In the genomic region with DNA sequence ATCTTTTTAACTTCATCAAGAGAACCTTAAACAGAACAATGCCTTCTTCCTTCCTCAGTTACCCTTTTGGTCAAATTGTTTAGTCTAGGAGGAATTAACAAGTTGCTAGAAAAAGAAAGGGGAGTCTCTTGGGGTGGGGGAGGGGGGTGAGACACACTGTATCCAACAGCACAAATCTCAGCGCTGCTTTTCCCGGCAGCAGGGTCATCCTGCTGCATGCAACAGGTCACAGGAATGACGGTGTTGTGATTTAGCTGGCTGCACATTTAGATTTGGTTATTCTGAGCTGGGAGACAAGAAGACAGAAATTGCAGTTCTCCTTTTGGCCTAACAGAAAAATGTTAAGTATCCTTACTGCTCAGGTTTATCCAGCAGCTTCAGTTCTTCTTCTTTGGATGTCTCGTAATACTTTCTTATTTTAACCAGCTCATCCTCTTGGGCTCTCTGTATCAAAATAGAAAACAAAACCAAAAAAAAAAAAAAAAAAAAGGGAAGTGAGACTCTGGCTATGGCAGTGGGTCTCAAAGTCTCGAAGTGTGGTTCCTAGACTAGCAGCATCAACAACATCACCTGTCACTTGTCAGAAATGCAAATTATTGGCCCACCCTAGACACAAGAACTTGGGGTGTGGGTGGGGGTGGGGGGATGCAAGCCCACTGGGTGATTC, we compare ENCODE assay signal across 8 cellular contexts.
A peak's percentile ranks its signal among the peaks of the same experiment; 100 is the strongest.
DNase-seq lines count a peak whose midpoint lies in the region; ATAC-seq lines count a peak whose summit lies in the region.

No MANE protein-coding gene starts in this region.

- no peak overlapping the region for H2BK120ac ChIP-seq in trophoblast cell (ENCODE audit: insufficient read depth, low read length, poor library complexity)

- H3K23ac ChIP-seq in trophoblast cell (ENCODE audit: low read length), result no peak overlapping the region

- no peak overlapping the region for H2BK5ac ChIP-seq in trophoblast cell (ENCODE audit: low read depth, low read length, poor library complexity)

- no peak overlapping the region for H4K91ac ChIP-seq in trophoblast cell (ENCODE audit: low read depth, low read length)

- no peak overlapping the region for H3K27ac ChIP-seq in trophoblast cell (ENCODE audit: low read depth, low read length)

- no peak overlapping the region for H3K4me2 ChIP-seq in trophoblast cell (ENCODE audit: low read length)

- no peak overlapping the region for H2AK5ac ChIP-seq in trophoblast cell (ENCODE audit: low read length)

- H4K12ac ChIP-seq in trophoblast cell (ENCODE audit: low read depth, low read length), result no peak overlapping the region

- no peak overlapping the region for H2AFZ ChIP-seq in trophoblast cell (ENCODE audit: insufficient read depth, low read length, poor library complexity)

- DNase-seq in SIG-M5 treated with dmso at 0.1 percent for 504 hours (lab: John Stamatoyannopoulos, UW; ENCODE audit: unreplicated experiment) (peak; percentile 94), non-pigmented ciliary epithelial cell (ENCODE audit: low read depth) (peak; percentile 24), G401 (ENCODE audit: low spot score) (no peak), NCI-H2196 treated with DMSO at 0.1 percent for 48 hours (lab: John Stamatoyannopoulos, UW; ENCODE audit: unreplicated experiment) (no peak), trophoblast cell (no peak)
- DNase-seq in stimulated activated naive CD4-positive, alpha-beta T cell treated with Interleukin-2 at 50 U/mL for 16 hours (lab: John Stamatoyannopoulos, UW), result no peak

- no peaks in the 10 kb centered on the region for H3K27me3 ChIP-seq in trophoblast cell (ENCODE audit: insufficient read depth, low read length)

- no peaks in the 10 kb centered on the region for H3K9me3 ChIP-seq in trophoblast cell (ENCODE audit: insufficient read depth, low read depth, low read length)

- WGBS in trophoblast cell (ENCODE audit: extremely low coverage, insufficient coverage, insufficient read length), result no CpG with 5 or more reads among the region's 5 CpGs

- H3K18ac ChIP-seq in trophoblast cell (ENCODE audit: low read length), result no peak overlapping the region

- in situ Hi-C loops in G401 (cut with HindIII; ENCODE audit: low sequenced_read_pairs), result no loop called here

- no peak overlapping the region for H3K4ac ChIP-seq in trophoblast cell (ENCODE audit: low read depth, low read length)

- no peak overlapping the region for H3K14ac ChIP-seq in trophoblast cell (ENCODE audit: low read length)

- no peaks in the 10 kb centered on the region for H3K36me3 ChIP-seq in trophoblast cell (ENCODE audit: control insufficient read depth in 1 of 2, insufficient read depth in 2 of 2, low read length in 2 of 2)

- no peaks in the 10 kb centered on the region for H3K79me1 ChIP-seq in trophoblast cell (ENCODE audit: low read length)

- no peak overlapping the region for H4K8ac ChIP-seq in trophoblast cell (ENCODE audit: low read depth, low read length)

- H3K4me3 ChIP-seq in trophoblast cell (ENCODE audit: low read depth, low read length), result no peak overlapping the region

- ATAC-seq in GM18909 (IDR thresholded peaks at IDR 0.05; ENCODE audit: poor library complexity, unreplicated experiment) (peak; percentile 92), HG02938 (IDR thresholded peaks at IDR 0.05; ENCODE audit: unreplicated experiment) (peak; percentile 94)

- no peaks in the 10 kb centered on the region for H3K4me1 ChIP-seq in trophoblast cell (ENCODE audit: control insufficient read depth in 1 of 2, insufficient read depth in 2 of 2, low read length in 2 of 2)

- no peak overlapping the region for H2BK12ac ChIP-seq in trophoblast cell (ENCODE audit: low read length)

- no peak overlapping the region for H3K9ac ChIP-seq in trophoblast cell (ENCODE audit: low read length)

- no peaks in the 10 kb centered on the region for H3K79me2 ChIP-seq in trophoblast cell (ENCODE audit: control insufficient read depth, insufficient read depth, low read length, poor library complexity)

Comparison
In these comparisons a context has a peak if more than half of its experiments do, and no peak if none do; other contexts are left out.
1. DNase-seq: peak in SIG-M5 treated with dmso at 0.1 percent for 504 hours (single experiment) and non-pigmented ciliary epithelial cell (single experiment); none in G401 (single experiment), NCI-H2196 treated with DMSO at 0.1 percent for 48 hours (single experiment), stimulated activated naive CD4-positive, alpha-beta T cell treated with Interleukin-2 at 50 U/mL for 16 hours (single experiment) and trophoblast cell (0 of 2).